14 cellular contexts compared by ENCODE assay signal in the genomic region with DNA sequence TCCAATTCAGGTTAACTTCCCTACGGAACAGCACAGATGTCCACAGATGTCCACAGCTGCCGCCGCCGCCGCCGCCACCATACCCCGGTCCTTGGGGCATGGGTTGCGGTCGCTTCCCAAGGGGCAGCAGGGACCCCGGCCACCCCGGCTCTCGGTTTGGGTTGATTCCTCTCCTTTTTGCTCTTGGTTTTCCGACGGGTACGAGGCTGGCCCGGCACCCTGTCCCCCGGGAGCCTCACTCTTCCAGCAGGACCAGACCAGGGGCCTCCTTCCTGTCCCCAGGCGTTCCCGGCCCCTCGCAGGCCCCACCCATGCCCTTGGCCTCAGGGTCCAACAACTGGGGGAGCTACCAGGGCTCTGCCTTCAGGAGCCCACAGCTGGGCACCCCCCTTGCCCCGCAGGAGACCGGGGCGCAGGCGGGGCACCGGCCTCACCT. TPM values are rescaled to one million over a fixed set of nuclear protein-coding genes. Genes with fewer than 3 reads are reported as not detected.
A peak's percentile ranks its signal among the peaks of the same experiment; 100 is the strongest.
DNase-seq lines count a peak whose midpoint lies in the region; ATAC-seq, FAIRE-seq and TF ChIP-seq lines count a peak whose summit lies in the region.
"Had no signal": no experiment of that assay in that cellular context is flagged by ENCODE, and none has a peak within 500 bp of the region (broad histone marks: within the 10 kb centered on the region; RNA-seq: fewer than 3 reads in every experiment).

No MANE protein-coding gene starts in this region.

- H3K27me3 ChIP-seq in dorsolateral prefrontal cortex (no peaks in the 10 kb centered on the region), suprapubic skin (no peaks in the 10 kb centered on the region), small intestine (ENCODE audit: control insufficient read depth in 2 of 2, insufficient read depth in 2 of 2, low read length in 2 of 2) (no peaks in the 10 kb centered on the region), foreskin keratinocyte (no peaks in the 10 kb centered on the region)
- H3K27me3 ChIP-seq: Peyer's patch had no signal

- intact Hi-C loops in dorsolateral prefrontal cortex (cut with DNase I) = no loop called here

- WGBS in mesodermal cell (ENCODE audit: insufficient coverage in 2 of 2), 2 experiments = 95 to 97% methylated on average over 23 to 24 of the region's 25 CpGs
- WGBS in suprapubic skin = 89% methylated on average over 20 of the region's 25 CpGs
- WGBS in small intestine, 3 donors = 75 to 92% (median 82%) methylated on average over 23 to 25 of the region's 25 CpGs

- H3K36me3 ChIP-seq in mesodermal cell (ENCODE audit: control insufficient read depth, insufficient read depth, low read length) (peaks cover 62% of the 10 kb centered on the region), suprapubic skin (peaks cover 63% of the 10 kb centered on the region), small intestine (ENCODE audit: control insufficient read depth in 2 of 2, insufficient read depth in 2 of 2, low read length in 2 of 2) (peaks cover 3 to 13% of the 10 kb centered on the region in 2 donors)

- no peak overlapping the region for H3K4me3 ChIP-seq in dorsolateral prefrontal cortex
- H3K4me3 ChIP-seq in mesodermal cell (ENCODE audit: extremely low read depth, insufficient read depth, low read length, poor library complexity, severe bottlenecking) = no peak overlapping the region
- no peak overlapping the region for H3K4me3 ChIP-seq in suprapubic skin
- H3K4me3 ChIP-seq in small intestine (ENCODE audit: low read depth in 1 of 2, low read length in 2 of 2) = no peak overlapping the region
- H3K4me3 ChIP-seq: Peyer's patch had no signal

- FAIRE-seq in small intestine (lab: Jason Lieb, UNC) = no peak
- FAIRE-seq: H54 had no signal

- CTCF ChIA-PET in RWPE1 (lab: Yijun Ruan, JAX) = interaction anchor here (0.6 kb wide), 3 partner anchors 18 to 112 kb away, joined by 3 to 5 read pairs (median 3); no protein-coding TSS in a partner anchor

- no peak for TF ChIP-seq EP300 in suprapubic skin (IDR thresholded peaks at IDR 0.05)

- no peaks in the 10 kb centered on the region for H3K4me1 ChIP-seq in mesodermal cell (ENCODE audit: control insufficient read depth, insufficient read depth, low read length, poor library complexity, severe bottlenecking)
- H3K4me1 ChIP-seq in suprapubic skin = peaks cover 13% of the 10 kb centered on the region
- H3K4me1 ChIP-seq in small intestine (ENCODE audit: control insufficient read depth in 2 of 2, insufficient read depth in 1 of 2, low read depth in 1 of 2, low read length in 1 of 2) = no peaks in the 10 kb centered on the region
- no peaks in the 10 kb centered on the region for H3K4me1 ChIP-seq in foreskin keratinocyte

- TF ChIP-seq POLR2A in suprapubic skin (IDR thresholded peaks at IDR 0.05) = no peak

- no peaks in the 10 kb centered on the region for H3K9me3 ChIP-seq in mesodermal cell (ENCODE audit: control insufficient read depth, low read length)
- H3K9me3 ChIP-seq in suprapubic skin = no peaks in the 10 kb centered on the region
- H3K9me3 ChIP-seq in small intestine (ENCODE audit: control insufficient read depth, low read depth) = no peaks in the 10 kb centered on the region
- H3K9me3 ChIP-seq: Peyer's patch had no signal

- no peak for DNase-seq in RWPE1 (ENCODE audit: low spot score)
- DNase-seq in dorsolateral prefrontal cortex = no peak
- DNase-seq in suprapubic skin (ENCODE audit: low spot score in 2 of 2) = no peak
- DNase-seq in small intestine = no peak
- no peak for DNase-seq in foreskin keratinocyte
- DNase-seq: CD8-positive, alpha-beta T cell; NCI-H1417; NCI-H2029; NCI-H510A; Peyer's patch; SIG-M5 had no signal

- ATAC-seq in HG03280 (IDR thresholded peaks at IDR 0.05; ENCODE audit: unreplicated experiment) = no peak
- ATAC-seq in foreskin keratinocyte = no peak
- ATAC-seq: CD8-positive, alpha-beta T cell had no signal

- TF ChIP-seq CTCF in RWPE1 (conservative IDR thresholded peaks at IDR 0.05; ENCODE audit: low read depth) (no peak), dorsolateral prefrontal cortex (IDR thresholded peaks at IDR 0.05 in 54 of 56, conservative IDR thresholded peaks at IDR 0.05 in 2 of 56; ENCODE audit: low read depth in 1 of 56, partially characterized antibody in 56 of 56) (no peak), suprapubic skin (IDR thresholded peaks at IDR 0.05) (no peak), foreskin keratinocyte (conservative IDR thresholded peaks at IDR 0.05) (no peak)

- POLR2A ChIA-PET in RWPE1 (lab: Yijun Ruan, JAX; ENCODE audit: low non-redundant PET) = no interaction called here

- H3K27ac ChIP-seq in RWPE1 (peak overlapping the region; percentile 67), dorsolateral prefrontal cortex (peak overlapping the region in 49 of 59 donors; percentile 1 to 82 (median 51)), mesodermal cell (ENCODE audit: low read depth, low read length, severe bottlenecking) (peak overlapping the region; percentile 29), suprapubic skin (peak overlapping the region; percentile 40), small intestine (ENCODE audit: low read depth in 1 of 2, low read length in 1 of 2) (no peak overlapping the region), foreskin keratinocyte (no peak overlapping the region)
- H3K27ac ChIP-seq: Peyer's patch had no signal

RNA-seq across cellular contexts. Expression of gene ZBTB7A, which starts 28.0 kb away (rescaled TPM):
- total RNA-seq in dorsolateral prefrontal cortex (100 to 1,000 TPM in 60 of 120 experiments, 10 to 100 TPM in 60; 61.2 to 152 (median 99.8) TPM), suprapubic skin (10 to 100 TPM; 60.3 to 94.2 (median 77.4) TPM), foreskin keratinocyte (18.1 and 20.1 TPM in 2 replicates)
- polyA plus RNA-seq in mesodermal cell (2013, experiment 1 of 2) = 9.1 TPM
- 8.0 TPM for polyA plus RNA-seq in mesodermal cell (2013, experiment 2 of 2)
- polyA plus RNA-seq in small intestine (10 to 100 TPM; 14.3 to 27.0 (median 16.8) TPM), foreskin keratinocyte (10.0 and 10.4 TPM in 2 replicates)

RNA-seq across cellular contexts. Expression of gene PIAS4, which starts 31.1 kb away (rescaled TPM):
- total RNA-seq in dorsolateral prefrontal cortex (10 to 100 TPM; 24.8 to 57.8 (median 38.6) TPM), suprapubic skin (10 to 100 TPM; 17.1 to 28.7 (median 22.6) TPM), foreskin keratinocyte (22.0 and 23.9 TPM in 2 replicates)
- 37.9 TPM for polyA plus RNA-seq in mesodermal cell (2013, experiment 1 of 2)
- polyA plus RNA-seq in mesodermal cell (2013, experiment 2 of 2) = 25.8 TPM
- polyA plus RNA-seq in small intestine (10 to 100 TPM; 10.8 to 14.8 (median 11.4) TPM), foreskin keratinocyte (10.7 and 11.9 TPM in 2 replicates)

RNA-seq across cellular contexts. Expression of gene EEF2, which starts 53.4 kb away (rescaled TPM):
- total RNA-seq in dorsolateral prefrontal cortex (1,000 to 10,000 TPM in 114 of 120 experiments, 100 to 1,000 TPM in 6; 863 to 1,554 (median 1,176) TPM), suprapubic skin (1,000 to 10,000 TPM; 1,423 to 2,137 (median 2,023) TPM), foreskin keratinocyte (1,955 and 2,022 TPM in 2 replicates)
- polyA plus RNA-seq in mesodermal cell (2013, experiment 1 of 2) = 1,893 TPM
- 1,823 TPM for polyA plus RNA-seq in mesodermal cell (2013, experiment 2 of 2)
- polyA plus RNA-seq in small intestine (1,000 to 10,000 TPM in 2 of 3 donors, 100 to 1,000 TPM in 1; 962 to 2,089 (median 1,343) TPM), foreskin keratinocyte (1,478 and 1,570 TPM in 2 replicates)

Comparison
In these comparisons a context has a peak if more than half of its experiments do, and no peak if none do; other contexts are left out.
1. H3K27ac ChIP-seq: peak in RWPE1 (single experiment), dorsolateral prefrontal cortex (49 of 59), mesodermal cell (single experiment) and suprapubic skin (single experiment); none in small intestine (0 of 2) and foreskin keratinocyte (single experiment).